In the genomic region with DNA sequence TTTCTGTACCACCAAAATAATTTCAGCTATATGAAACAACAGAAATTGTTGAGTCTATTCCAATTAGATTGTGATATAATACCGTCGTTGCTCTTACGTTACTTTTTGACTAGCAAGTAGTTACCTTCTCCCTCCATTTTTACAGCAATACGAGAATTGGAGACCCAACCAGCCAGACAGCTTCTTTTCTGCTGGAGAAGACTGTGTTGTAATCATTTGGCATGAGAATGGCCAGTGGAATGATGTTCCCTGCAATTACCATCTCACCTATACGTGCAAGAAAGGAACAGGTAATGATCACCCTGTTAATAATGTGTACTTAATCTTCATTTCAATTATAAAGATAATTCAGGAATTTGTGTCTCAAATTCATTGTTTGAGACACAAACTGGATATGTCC, we compare ENCODE assay signal across 10 cellular contexts.
"Had no signal": no experiment of that assay in that cellular context is flagged by ENCODE, and none has a peak within 500 bp of the region (broad histone marks: within the 10 kb centered on the region; RNA-seq: fewer than 3 reads in every experiment).

No MANE protein-coding gene starts in this region.

- ATAC-seq: HCT116, HepG2 had no signal

- FAIRE-seq: HepG2 had no signal

- H3K9me3 ChIP-seq: HAP-1 had no signal

- H3K9ac ChIP-seq: KMS-11 had no signal

- H3K27ac Mint-ChIP-seq: HFFc6, IgD-negative memory B cell had no signal

- H3K4me1 Mint-ChIP-seq: IgD-negative memory B cell had no signal

- H3K27ac ChIP-seq: HL-60, KMS-11 had no signal

- H3K4me2 ChIP-seq: KMS-11 had no signal

- H3K36me3 ChIP-seq: HAP-1 had no signal

- H3K27me3 Mint-ChIP-seq: IgD-negative memory B cell had no signal

- H3K4me3 ChIP-seq: HAP-1 had no signal

- H3K4me3 Mint-ChIP-seq: HFFc6, IgD-negative memory B cell had no signal

- DNase-seq: GOT3, H7, HFFc6, KBM-7 had no signal

- H3K36me3 Mint-ChIP-seq: IgD-negative memory B cell had no signal

- H3K4me1 ChIP-seq: HAP-1 had no signal
